ENCODE assay signal across 1 cellular context in genomic region chr1:94417962-94418663, GRCh38.
TF ChIP-seq lines count a peak whose summit lies in the region.

Gene ABCD3 (plus strand): TSS chr1:94418389. CDS start chr1:94418479, 90 bp downstream.

TF ChIP-seq in K562, 482 proteins besides CTCF, POLR2A, EP300 and RAD21 (continued from another document and continues in another):
- TF ChIP-seq CGGBP1 (CRISPR knock-in tag; IDR thresholded peaks at IDR 0.05): peak; percentile 73; the same call in 1 of the 2 replicates
- no peak for TF ChIP-seq ZBTB5 (IDR thresholded peaks at IDR 0.05)
- TF ChIP-seq MCM3 (IDR thresholded peaks at IDR 0.05): no peak
- TF ChIP-seq NFXL1 (CRISPR knock-in tag; IDR thresholded peaks at IDR 0.05): no peak
- no peak for TF ChIP-seq SLC30A9 (CRISPR knock-in tag; IDR thresholded peaks at IDR 0.05)
- TF ChIP-seq MTA1 (IDR thresholded peaks at IDR 0.05; ENCODE audit: borderline replicate concordance): peak; percentile 91
- no peak for TF ChIP-seq IRF1 (CRISPR knock-in tag; IDR thresholded peaks at IDR 0.05; ENCODE audit: borderline replicate concordance)
- TF ChIP-seq HDGF (IDR thresholded peaks at IDR 0.05): no peak
- TF ChIP-seq POU5F1 (IDR thresholded peaks at IDR 0.05; ENCODE audit: borderline replicate concordance, low read depth, low read length, partially characterized antibody): no peak
- TF ChIP-seq E4F1 (CRISPR knock-in tag; IDR thresholded peaks at IDR 0.05; ENCODE audit: borderline replicate concordance): no peak
- peak; percentile 7; the same call in 1 of the 2 replicates for TF ChIP-seq E2F5 (CRISPR knock-in tag; IDR thresholded peaks at IDR 0.05)
- TF ChIP-seq GABPB2 (CRISPR knock-in tag; conservative IDR thresholded peaks at IDR 0.05): no peak
- TF ChIP-seq ZNF785 (CRISPR knock-in tag; IDR thresholded peaks at IDR 0.05): no peak
- no peak for TF ChIP-seq PATZ1 (CRISPR knock-in tag; IDR thresholded peaks at IDR 0.05; ENCODE audit: borderline replicate concordance)
- TF ChIP-seq CSDE1 (IDR thresholded peaks at IDR 0.05): no peak
- no peak for TF ChIP-seq KAT2B (IDR thresholded peaks at IDR 0.05; ENCODE audit: low read depth, low read length)
- TF ChIP-seq KLF6 (CRISPR knock-in tag; IDR thresholded peaks at IDR 0.05; ENCODE audit: borderline replicate concordance): no peak
- peak; percentile 58 for TF ChIP-seq CEBPG (CRISPR knock-in tag; IDR thresholded peaks at IDR 0.05)
- peak in 1 of 2 experiments; percentile 2; a peak in 1 of 4 replicates for TF ChIP-seq CEBPG (tag; conservative IDR thresholded peaks at IDR 0.05 in 1 of 2, IDR thresholded peaks at IDR 0.05 in 1 of 2)
- TF ChIP-seq ZNF764 (CRISPR knock-in tag; IDR thresholded peaks at IDR 0.05; ENCODE audit: low read depth): no peak
- 0 out of 2 replicates have a peak, but pooled peaks have one; percentile 11 for TF ChIP-seq NR2C1 (IDR thresholded peaks at IDR 0.05)
- TF ChIP-seq NR2C1 (tag; IDR thresholded peaks at IDR 0.05): no peak
- peak; percentile 44; the same call in 1 of the 2 replicates for TF ChIP-seq OTX1 (CRISPR knock-in tag; IDR thresholded peaks at IDR 0.05)
- TF ChIP-seq SREBF1 (IDR thresholded peaks at IDR 0.05; ENCODE audit: borderline replicate concordance, low read depth, low read length): no peak
- TF ChIP-seq SMAD4 (CRISPR knock-in tag; conservative IDR thresholded peaks at IDR 0.05): peak; percentile 48; the same call in 1 of the 2 replicates
- no peak for TF ChIP-seq ZBTB8A (IDR thresholded peaks at IDR 0.05; ENCODE audit: partially characterized antibody)
- peak; percentile 71; the same call in 1 of the 2 replicates for TF ChIP-seq ZBTB7A (IDR thresholded peaks at IDR 0.05; ENCODE audit: borderline replicate concordance, control insufficient read depth, low read depth, low read length)
- TF ChIP-seq ZMIZ1 (IDR thresholded peaks at IDR 0.05; ENCODE audit: low read depth in 2 of 2, low read length in 2 of 2): peak in 1 of 2 experiments; percentile 9; a peak in 1 of 4 replicates
- TF ChIP-seq XRCC4 (IDR thresholded peaks at IDR 0.05; ENCODE audit: extremely low read depth, insufficient read depth, insufficient read length): no peak
- 0 out of 2 replicates have a peak, but pooled peaks have one; percentile 33 for TF ChIP-seq CREB3L1 (IDR thresholded peaks at IDR 0.05; ENCODE audit: borderline replicate concordance, low read depth)
- no peak for TF ChIP-seq FOXO4 (CRISPR knock-in tag; IDR thresholded peaks at IDR 0.05)
- TF ChIP-seq TBP (optimal IDR thresholded peaks at IDR 0.05; ENCODE audit: low read depth, low read length): peak; percentile 69
- no peak for TF ChIP-seq HNRNPK (IDR thresholded peaks at IDR 0.05; ENCODE audit: low read depth, low read length, poor library complexity, severe bottlenecking)
- TF ChIP-seq SMARCA5 (IDR thresholded peaks at IDR 0.05): 0 out of 2 replicates have a peak, but pooled peaks have one; percentile 21
- TF ChIP-seq ZNF408 (CRISPR knock-in tag; IDR thresholded peaks at IDR 0.05; ENCODE audit: low read depth): no peak
- no peak for TF ChIP-seq ZKSCAN3 (CRISPR knock-in tag; IDR thresholded peaks at IDR 0.05)
- 0 out of 2 replicates have a peak, but pooled peaks have one; percentile 5 for TF ChIP-seq ZNF143 (CRISPR knock-in tag; IDR thresholded peaks at IDR 0.05)
- TF ChIP-seq DLX4 (CRISPR knock-in tag; IDR thresholded peaks at IDR 0.05): no peak
- TF ChIP-seq BRCA1 (IDR thresholded peaks at IDR 0.05): no peak
- no peak for TF ChIP-seq BRCA1 (CRISPR knock-in tag; IDR thresholded peaks at IDR 0.05)
- no peak for TF ChIP-seq ZNF398 (CRISPR knock-in tag; IDR thresholded peaks at IDR 0.05)
- no peak for TF ChIP-seq TCF7L2 (IDR thresholded peaks at IDR 0.05; ENCODE audit: low read depth, low read length)
- no peak for TF ChIP-seq DACH1 (IDR thresholded peaks at IDR 0.05; ENCODE audit: partially characterized antibody)
- no peak for TF ChIP-seq ETS2 (tag; IDR thresholded peaks at IDR 0.05; ENCODE audit: borderline replicate concordance, poor library complexity, severe bottlenecking)
